Comparison of ENCODE assay signal across 1 cellular context in the genomic region with DNA sequence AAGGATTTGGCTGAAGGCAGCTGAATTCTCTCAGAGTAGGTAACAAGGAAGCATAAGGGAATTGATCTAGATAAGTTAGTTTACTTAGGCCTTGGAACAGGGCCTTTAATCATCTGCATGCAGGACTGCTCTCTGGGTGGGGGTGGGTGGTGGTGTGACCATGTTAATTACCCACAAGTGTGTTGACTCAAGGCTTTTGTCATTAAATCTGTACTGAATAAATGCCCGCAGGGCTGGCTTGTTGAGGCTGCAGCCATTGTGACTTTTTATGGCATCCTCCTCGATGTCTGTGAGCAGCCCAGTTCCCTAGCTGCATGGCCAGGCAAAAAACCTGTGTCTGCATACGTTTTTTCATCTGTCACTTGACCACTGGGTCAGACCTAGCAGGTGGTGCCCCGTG.
TF ChIP-seq lines count a peak whose summit lies in the region.

No MANE protein-coding gene starts in this region.

TF ChIP-seq in GM23338, 12 proteins besides CTCF, POLR2A, EP300 and RAD21 (continued from another document):
- TF ChIP-seq, protein P1, sequence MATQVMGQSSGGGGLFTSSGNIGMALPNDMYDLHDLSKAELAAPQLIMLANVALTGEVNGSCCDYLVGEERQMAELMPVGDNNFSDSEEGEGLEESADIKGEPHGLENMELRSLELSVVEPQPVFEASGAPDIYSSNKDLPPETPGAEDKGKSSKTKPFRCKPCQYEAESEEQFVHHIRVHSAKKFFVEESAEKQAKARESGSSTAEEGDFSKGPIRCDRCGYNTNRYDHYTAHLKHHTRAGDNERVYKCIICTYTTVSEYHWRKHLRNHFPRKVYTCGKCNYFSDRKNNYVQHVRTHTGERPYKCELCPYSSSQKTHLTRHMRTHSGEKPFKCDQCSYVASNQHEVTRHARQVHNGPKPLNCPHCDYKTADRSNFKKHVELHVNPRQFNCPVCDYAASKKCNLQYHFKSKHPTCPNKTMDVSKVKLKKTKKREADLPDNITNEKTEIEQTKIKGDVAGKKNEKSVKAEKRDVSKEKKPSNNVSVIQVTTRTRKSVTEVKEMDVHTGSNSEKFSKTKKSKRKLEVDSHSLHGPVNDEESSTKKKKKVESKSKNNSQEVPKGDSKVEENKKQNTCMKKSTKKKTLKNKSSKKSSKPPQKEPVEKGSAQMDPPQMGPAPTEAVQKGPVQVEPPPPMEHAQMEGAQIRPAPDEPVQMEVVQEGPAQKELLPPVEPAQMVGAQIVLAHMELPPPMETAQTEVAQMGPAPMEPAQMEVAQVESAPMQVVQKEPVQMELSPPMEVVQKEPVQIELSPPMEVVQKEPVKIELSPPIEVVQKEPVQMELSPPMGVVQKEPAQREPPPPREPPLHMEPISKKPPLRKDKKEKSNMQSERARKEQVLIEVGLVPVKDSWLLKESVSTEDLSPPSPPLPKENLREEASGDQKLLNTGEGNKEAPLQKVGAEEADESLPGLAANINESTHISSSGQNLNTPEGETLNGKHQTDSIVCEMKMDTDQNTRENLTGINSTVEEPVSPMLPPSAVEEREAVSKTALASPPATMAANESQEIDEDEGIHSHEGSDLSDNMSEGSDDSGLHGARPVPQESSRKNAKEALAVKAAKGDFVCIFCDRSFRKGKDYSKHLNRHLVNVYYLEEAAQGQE (IDR thresholded peaks at IDR 0.05; ENCODE audit: unreplicated experiment), result no peak
- TF ChIP-seq JUNB (IDR thresholded peaks at IDR 0.05; ENCODE audit: unreplicated experiment), result no peak
- TF ChIP-seq, protein P2, sequence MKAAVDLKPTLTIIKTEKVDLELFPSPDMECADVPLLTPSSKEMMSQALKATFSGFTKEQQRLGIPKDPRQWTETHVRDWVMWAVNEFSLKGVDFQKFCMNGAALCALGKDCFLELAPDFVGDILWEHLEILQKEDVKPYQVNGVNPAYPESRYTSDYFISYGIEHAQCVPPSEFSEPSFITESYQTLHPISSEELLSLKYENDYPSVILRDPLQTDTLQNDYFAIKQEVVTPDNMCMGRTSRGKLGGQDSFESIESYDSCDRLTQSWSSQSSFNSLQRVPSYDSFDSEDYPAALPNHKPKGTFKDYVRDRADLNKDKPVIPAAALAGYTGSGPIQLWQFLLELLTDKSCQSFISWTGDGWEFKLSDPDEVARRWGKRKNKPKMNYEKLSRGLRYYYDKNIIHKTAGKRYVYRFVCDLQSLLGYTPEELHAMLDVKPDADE (IDR thresholded peaks at IDR 0.05), result no peak
- TF ChIP-seq ZNF331 (CRISPR knock-in tag; IDR thresholded peaks at IDR 0.05; ENCODE audit: low read depth), result no peak
- TF ChIP-seq STAT1 (IDR thresholded peaks at IDR 0.05; ENCODE audit: unreplicated experiment), result no peak
- TF ChIP-seq, protein P3, sequence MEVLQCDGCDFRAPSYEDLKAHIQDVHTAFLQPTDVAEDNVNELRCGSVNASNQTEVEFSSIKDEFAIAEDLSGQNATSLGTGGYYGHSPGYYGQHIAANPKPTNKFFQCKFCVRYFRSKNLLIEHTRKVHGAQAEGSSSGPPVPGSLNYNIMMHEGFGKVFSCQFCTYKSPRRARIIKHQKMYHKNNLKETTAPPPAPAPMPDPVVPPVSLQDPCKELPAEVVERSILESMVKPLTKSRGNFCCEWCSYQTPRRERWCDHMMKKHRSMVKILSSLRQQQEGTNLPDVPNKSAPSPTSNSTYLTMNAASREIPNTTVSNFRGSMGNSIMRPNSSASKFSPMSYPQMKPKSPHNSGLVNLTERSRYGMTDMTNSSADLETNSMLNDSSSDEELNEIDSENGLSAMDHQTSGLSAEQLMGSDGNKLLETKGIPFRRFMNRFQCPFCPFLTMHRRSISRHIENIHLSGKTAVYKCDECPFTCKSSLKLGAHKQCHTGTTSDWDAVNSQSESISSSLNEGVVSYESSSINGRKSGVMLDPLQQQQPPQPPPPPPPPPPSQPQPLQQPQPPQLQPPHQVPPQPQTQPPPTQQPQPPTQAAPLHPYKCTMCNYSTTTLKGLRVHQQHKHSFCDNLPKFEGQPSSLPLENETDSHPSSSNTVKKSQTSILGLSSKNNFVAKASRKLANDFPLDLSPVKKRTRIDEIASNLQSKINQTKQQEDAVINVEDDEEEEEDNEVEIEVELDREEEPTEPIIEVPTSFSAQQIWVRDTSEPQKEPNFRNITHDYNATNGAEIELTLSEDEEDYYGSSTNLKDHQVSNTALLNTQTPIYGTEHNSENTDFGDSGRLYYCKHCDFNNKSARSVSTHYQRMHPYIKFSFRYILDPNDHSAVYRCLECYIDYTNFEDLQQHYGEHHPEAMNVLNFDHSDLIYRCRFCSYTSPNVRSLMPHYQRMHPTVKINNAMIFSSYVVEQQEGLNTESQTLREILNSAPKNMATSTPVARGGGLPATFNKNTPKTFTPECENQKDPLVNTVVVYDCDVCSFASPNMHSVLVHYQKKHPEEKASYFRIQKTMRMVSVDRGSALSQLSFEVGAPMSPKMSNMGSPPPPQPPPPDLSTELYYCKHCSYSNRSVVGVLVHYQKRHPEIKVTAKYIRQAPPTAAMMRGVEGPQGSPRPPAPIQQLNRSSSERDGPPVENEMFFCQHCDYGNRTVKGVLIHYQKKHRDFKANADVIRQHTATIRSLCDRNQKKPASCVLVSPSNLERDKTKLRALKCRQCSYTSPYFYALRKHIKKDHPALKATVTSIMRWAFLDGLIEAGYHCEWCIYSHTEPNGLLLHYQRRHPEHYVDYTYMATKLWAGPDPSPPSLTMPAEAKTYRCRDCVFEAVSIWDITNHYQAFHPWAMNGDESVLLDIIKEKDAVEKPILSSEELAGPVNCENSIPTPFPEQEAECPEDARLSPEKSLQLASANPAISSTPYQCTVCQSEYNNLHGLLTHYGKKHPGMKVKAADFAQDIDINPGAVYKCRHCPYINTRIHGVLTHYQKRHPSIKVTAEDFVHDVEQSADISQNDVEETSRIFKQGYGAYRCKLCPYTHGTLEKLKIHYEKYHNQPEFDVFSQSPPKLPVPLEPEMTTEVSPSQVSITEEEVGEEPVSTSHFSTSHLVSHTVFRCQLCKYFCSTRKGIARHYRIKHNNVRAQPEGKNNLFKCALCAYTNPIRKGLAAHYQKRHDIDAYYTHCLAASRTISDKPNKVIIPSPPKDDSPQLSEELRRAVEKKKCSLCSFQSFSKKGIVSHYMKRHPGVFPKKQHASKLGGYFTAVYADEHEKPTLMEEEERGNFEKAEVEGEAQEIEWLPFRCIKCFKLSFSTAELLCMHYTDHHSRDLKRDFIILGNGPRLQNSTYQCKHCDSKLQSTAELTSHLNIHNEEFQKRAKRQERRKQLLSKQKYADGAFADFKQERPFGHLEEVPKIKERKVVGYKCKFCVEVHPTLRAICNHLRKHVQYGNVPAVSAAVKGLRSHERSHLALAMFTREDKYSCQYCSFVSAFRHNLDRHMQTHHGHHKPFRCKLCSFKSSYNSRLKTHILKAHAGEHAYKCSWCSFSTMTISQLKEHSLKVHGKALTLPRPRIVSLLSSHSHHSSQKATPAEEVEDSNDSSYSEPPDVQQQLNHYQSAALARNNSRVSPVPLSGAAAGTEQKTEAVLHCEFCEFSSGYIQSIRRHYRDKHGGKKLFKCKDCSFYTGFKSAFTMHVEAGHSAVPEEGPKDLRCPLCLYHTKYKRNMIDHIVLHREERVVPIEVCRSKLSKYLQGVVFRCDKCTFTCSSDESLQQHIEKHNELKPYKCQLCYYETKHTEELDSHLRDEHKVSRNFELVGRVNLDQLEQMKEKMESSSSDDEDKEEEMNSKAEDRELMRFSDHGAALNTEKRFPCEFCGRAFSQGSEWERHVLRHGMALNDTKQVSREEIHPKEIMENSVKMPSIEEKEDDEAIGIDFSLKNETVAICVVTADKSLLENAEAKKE (CRISPR knock-in tag; IDR thresholded peaks at IDR 0.05), result no peak
